Comparison of ENCODE assay signal across 11 cellular contexts in the genomic region with DNA sequence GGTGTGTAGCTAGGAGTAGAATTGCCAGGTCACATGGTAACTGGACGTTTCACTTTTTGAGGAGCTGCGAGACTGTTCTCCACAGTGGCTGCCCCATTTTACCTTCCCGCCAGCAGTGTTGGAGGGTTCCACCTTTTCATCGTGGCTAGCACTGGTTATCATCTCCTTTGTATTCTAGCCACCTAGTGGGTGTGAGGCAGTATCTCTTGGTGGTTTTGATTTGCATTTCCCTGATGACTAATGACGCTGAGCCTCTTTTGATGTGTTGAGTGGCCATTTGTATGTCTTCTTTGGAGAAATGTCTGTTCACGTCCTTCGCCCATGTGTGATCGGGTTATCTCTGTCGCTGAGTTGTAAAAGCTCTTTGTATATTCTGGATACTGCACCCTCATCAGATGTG. TPM values are rescaled to one million over a fixed set of nuclear protein-coding genes. Genes with fewer than 3 reads are reported as not detected.
DNase-seq lines count a peak whose midpoint lies in the region.
"Had no signal": no experiment of that assay in that cellular context is flagged by ENCODE, and none has a peak within 500 bp of the region (broad histone marks: within the 10 kb centered on the region; RNA-seq: fewer than 3 reads in every experiment).

No MANE protein-coding gene starts in this region.

- DNase-seq in stimulated activated CD4-positive, alpha-beta T cell treated with anti-CD3 and anti-CD28 coated beads, Interleukin-4, amount 100 ng/mL, for 24 hours: peak; percentile 4
- no peak for DNase-seq in stimulated activated CD4-positive, alpha-beta T cell treated with anti-CD3 and anti-CD28 coated beads, Interleukin-4, amount 100 ng/mL, for 1 hour
- DNase-seq in M059J (ENCODE audit: low read depth) (peak; percentile 35), astrocyte of the hippocampus (ENCODE audit: low read depth, low spot score) (peak; percentile 12), NOMO-1 treated with DMSO at 0.1 percent for 48 hours (lab: John Stamatoyannopoulos, UW; ENCODE audit: unreplicated experiment) (no peak), NCI-H1694 (lab: John Stamatoyannopoulos, UW) (no peak), iPS-NIHi11 (ENCODE audit: low spot score) (no peak), HK-2 (ENCODE audit: unreplicated experiment) (no peak)
- DNase-seq: NCI-H2107, PC-9, upper lobe of right lung had no signal

RNA-seq across cellular contexts. Expression of a gene that starts 10.6 kb away (rescaled TPM):
- total RNA-seq in M059J (2014; rRNA removed; shearing (Covaris generic)): 27.4 and 42.9 TPM in 2 replicates

RNA-seq across cellular contexts. Expression of a gene that starts 11.1 kb away (rescaled TPM):
- total RNA-seq in M059J (2014; rRNA removed; shearing (Covaris generic)): 384 and 401 TPM in 2 replicates

RNA-seq across cellular contexts. Expression of a gene that starts 28.8 kb away (rescaled TPM):
- 1.2 and 2.2 TPM in 2 replicates for total RNA-seq in M059J (2014; rRNA removed; shearing (Covaris generic))

RNA-seq across cellular contexts. Expression of a gene that starts 45.6 kb away (rescaled TPM):
- total RNA-seq in M059J (2014; rRNA removed; shearing (Covaris generic)): 0.20 TPM in 1 of 2 replicates, not detected in the other
- total RNA-seq: upper lobe of right lung had no signal

RNA-seq across cellular contexts. Expression of a gene that starts 47.5 kb away (rescaled TPM):
- 13.6 and 24.5 TPM in 2 replicates for total RNA-seq in M059J (2014; rRNA removed; shearing (Covaris generic))

Comparison
In these comparisons a context has a peak if more than half of its experiments do, and no peak if none do; other contexts are left out.
1. DNase-seq: peak in stimulated activated CD4-positive, alpha-beta T cell treated with anti-CD3 and anti-CD28 coated beads, Interleukin-4, amount 100 ng/mL, for 24 hours (single experiment), M059J (single experiment) and astrocyte of the hippocampus (single experiment); none in stimulated activated CD4-positive, alpha-beta T cell treated with anti-CD3 and anti-CD28 coated beads, Interleukin-4, amount 100 ng/mL, for 1 hour (single experiment), NOMO-1 treated with DMSO at 0.1 percent for 48 hours (single experiment), NCI-H1694 (single experiment), iPS-NIHi11 (single experiment) and HK-2 (single experiment).